Comparison of ENCODE assay signal across 8 cellular contexts in genomic region chr10:118423800-118424479, GRCh38.
A peak's percentile ranks its signal among the peaks of the same experiment; 100 is the strongest.
DNase-seq lines count a peak whose midpoint lies in the region; TF ChIP-seq lines count a peak whose summit lies in the region.

No MANE protein-coding gene starts in this region.

- H4K8ac ChIP-seq in H9 (replicated peaks; ENCODE audit: insufficient read length, low read depth, low read length): no peak overlapping the region

- H4K20me1 ChIP-seq in H9 (ENCODE audit: control insufficient read depth, insufficient read depth, insufficient read length) (no peaks in the 10 kb centered on the region), SK-N-SH (ENCODE audit: insufficient read depth) (no peaks in the 10 kb centered on the region)

- H3K4me3 Mint-ChIP-seq in H9 (no peak overlapping the region), progenitor cell of endocrine pancreas (ENCODE audit: low read depth) (no peak overlapping the region)
- H3K4me3 Mint-ChIP-seq in activated naive CD4-positive, alpha-beta T cell treated with anti-CD3 and anti-CD28 coated beads, Interleukin-2, amount 10 ng/mL, durations not matched to agents 7 days and 5 days: no peak overlapping the region

- WGBS in H9 (ENCODE audit: extremely low coverage, insufficient read length, low lambda C conversion rate): no CpG with 5 or more reads among the region's 15 CpGs
- WGBS in SK-N-SH (ENCODE audit: low lambda C conversion rate): 27% methylated on average over 15 of the region's 15 CpGs

- H3K79me2 ChIP-seq in H9 (ENCODE audit: insufficient read depth, low read length) (no peaks in the 10 kb centered on the region), SK-N-SH (ENCODE audit: insufficient read depth) (no peaks in the 10 kb centered on the region)

- no peaks in the 10 kb centered on the region for H3K36me3 Mint-ChIP-seq in H9 (ENCODE audit: insufficient read depth in 1 of 3, low read depth in 3 of 3)
- H3K36me3 Mint-ChIP-seq in activated naive CD4-positive, alpha-beta T cell treated with anti-CD3 and anti-CD28 coated beads, Interleukin-2, amount 10 ng/mL, durations not matched to agents 7 days and 5 days: no peaks in the 10 kb centered on the region
- H3K36me3 Mint-ChIP-seq in progenitor cell of endocrine pancreas (ENCODE audit: insufficient read depth): no peaks in the 10 kb centered on the region

- H3K27me3 Mint-ChIP-seq in H9 (ENCODE audit: low read depth): peaks cover 2% of the 10 kb centered on the region; the same call in 1 of the 2 replicates
- H3K27me3 Mint-ChIP-seq in activated naive CD4-positive, alpha-beta T cell treated with anti-CD3 and anti-CD28 coated beads, Interleukin-2, amount 10 ng/mL, durations not matched to agents 7 days and 5 days: peaks cover 4% of the 10 kb centered on the region
- peaks cover 34% of the 10 kb centered on the region for H3K27me3 Mint-ChIP-seq in progenitor cell of endocrine pancreas

- no peak overlapping the region for H3K4me2 ChIP-seq in H9 (ENCODE audit: insufficient read depth, insufficient read length, low read length)
- no peak overlapping the region for H3K4me2 ChIP-seq in SK-N-SH

- H3K18ac ChIP-seq in H9 (ENCODE audit: insufficient read length, low read depth, low read length): no peak overlapping the region

- H3K4me1 ChIP-seq in H9 (ENCODE audit: insufficient read depth, low read length) (no peaks in the 10 kb centered on the region), SK-N-SH (ENCODE audit: control insufficient read depth in 1 of 2, insufficient read depth in 2 of 2, low read depth in 1 of 2, low read length in 1 of 2) (no peaks in the 10 kb centered on the region; a peak in 1 of 4 replicates)

- no peaks in the 10 kb centered on the region for H3F3A ChIP-seq in SK-N-SH (replicated peaks; ENCODE audit: insufficient read depth)

- H3K9ac ChIP-seq in H9 (ENCODE audit: extremely low read depth, insufficient read length, low read length) (no peak overlapping the region), SK-N-SH (no peak overlapping the region)

- H3K27ac Mint-ChIP-seq in H9 (no peak overlapping the region), progenitor cell of endocrine pancreas (peak overlapping the region; percentile 3)
- H3K27ac Mint-ChIP-seq in activated naive CD4-positive, alpha-beta T cell treated with anti-CD3 and anti-CD28 coated beads, Interleukin-2, amount 10 ng/mL, durations not matched to agents 7 days and 5 days: no peak overlapping the region

- H3K23ac ChIP-seq in H9 (ENCODE audit: insufficient read length, low read depth, low read length): no peak overlapping the region

- CTCF ChIA-PET in SK-N-SH (lab: Yijun Ruan, JAX): interaction anchor here (0.6 to 4.3 kb wide), 29 partner anchors 8 to 1475 kb away, joined by 3 to 20 read pairs (median 3); partner anchors contain the start of gene EMX2
- CTCF ChIA-PET in activated naive CD4-positive, alpha-beta T cell treated with anti-CD3 and anti-CD28 coated beads, Interleukin-2, amount 10 ng/mL, durations not matched to agents 7 days and 5 days (lab: Charles Lee): interaction anchor here (0.6 to 2.1 kb wide), 3 partner anchors 34 to 360 kb away, joined by 3 to 5 read pairs (median 3); no protein-coding TSS in a partner anchor

- H2BK20ac ChIP-seq in H9 (ENCODE audit: low read depth, low read length, poor library complexity, severe bottlenecking): no peak overlapping the region

- no peak overlapping the region for H2BK5ac ChIP-seq in H9 (ENCODE audit: insufficient read length, low read length)

- DNase-seq in GDM1 (lab: John Stamatoyannopoulos, UW): peak; percentile 49
- peak; percentile 93 for DNase-seq in H9
- peak; percentile 85 for DNase-seq in MV-4-11 (lab: John Stamatoyannopoulos, UW)
- peak; percentile 64 for DNase-seq in SK-N-SH
- DNase-seq in activated naive CD4-positive, alpha-beta T cell treated with anti-CD3 and anti-CD28 coated beads, Interleukin-2, amount 10 ng/mL, durations not matched to agents 7 days and 5 days: peak; percentile 82
- DNase-seq in head of caudate nucleus: peak; percentile 47 to 86 (median 72)
- DNase-seq in progenitor cell of endocrine pancreas (ENCODE audit: low spot score, unreplicated experiment): peak; percentile 80
- no peak for DNase-seq in cortex of kidney (lab: John Stamatoyannopoulos, UW)

- no peak overlapping the region for H2BK120ac ChIP-seq in H9 (ENCODE audit: low read depth, low read length, poor library complexity, severe bottlenecking)

- intact Hi-C loops in head of caudate nucleus (cut with DNase I): no loop called here

- H2BK15ac ChIP-seq in H9 (ENCODE audit: low read depth, low read length): no peak overlapping the region

- no peaks in the 10 kb centered on the region for H3K79me1 ChIP-seq in H9 (ENCODE audit: insufficient read depth, low read depth, low read length, poor library complexity, severe bottlenecking)

- H3K36me3 ChIP-seq in SK-N-SH (replicated peaks in 1 of 2; ENCODE audit: control insufficient read depth in 1 of 2, insufficient read depth in 2 of 2, low read length in 1 of 2): no peaks in the 10 kb centered on the region

- TF ChIP-seq EP300 in SK-N-SH (IDR thresholded peaks at IDR 0.05; ENCODE audit: borderline replicate concordance in 1 of 2, low read depth in 1 of 2, low read length in 1 of 2): no peak

- no peak overlapping the region for H2AK5ac ChIP-seq in H9 (ENCODE audit: insufficient read length, low read length)

- H4K91ac ChIP-seq in H9 (ENCODE audit: insufficient read length, low read depth, low read length): no peak overlapping the region

- no peaks in the 10 kb centered on the region for H3K23me2 ChIP-seq in H9 (ENCODE audit: insufficient read length, low read depth, low read length, poor library complexity, severe bottlenecking)

- H3K4ac ChIP-seq in H9 (ENCODE audit: low read depth, low read length): no peak overlapping the region

- no peak overlapping the region for H3K27ac ChIP-seq in H9 (ENCODE audit: insufficient read length, low read depth, low read length)
- H3K27ac ChIP-seq in SK-N-SH (ENCODE audit: low read depth in 2 of 2, low read length in 1 of 2): no peak overlapping the region

- no peak overlapping the region for H3T11ph ChIP-seq in H9 (ENCODE audit: low read length)

- no peak overlapping the region for H2BK12ac ChIP-seq in H9 (ENCODE audit: insufficient read length, low read depth, low read length)

- H3K9me3 Mint-ChIP-seq in H9 (peaks cover 0 to 2% of the 10 kb centered on the region in 2 experiments; a peak in 1 of 5 replicates), progenitor cell of endocrine pancreas (ENCODE audit: low read depth) (no peaks in the 10 kb centered on the region)
- H3K9me3 Mint-ChIP-seq in activated naive CD4-positive, alpha-beta T cell treated with anti-CD3 and anti-CD28 coated beads, Interleukin-2, amount 10 ng/mL, durations not matched to agents 7 days and 5 days: no peaks in the 10 kb centered on the region

- H3K9me3 ChIP-seq in H9 (ENCODE audit: control insufficient read depth, low read depth, low read length) (no peaks in the 10 kb centered on the region), SK-N-SH (no peaks in the 10 kb centered on the region)

- H3K14ac ChIP-seq in H9 (ENCODE audit: insufficient read depth, low read length): no peak overlapping the region

- POLR2A ChIA-PET in SK-N-SH (lab: Yijun Ruan, JAX): no interaction called here

- TF ChIP-seq CTCF in H9 (conservative IDR thresholded peaks at IDR 0.05) (peak; percentile 95), SK-N-SH (IDR thresholded peaks at IDR 0.05) (peak; percentile 74), progenitor cell of endocrine pancreas (IDR thresholded peaks at IDR 0.05; ENCODE audit: unreplicated experiment) (peak; percentile 93)

- no peaks in the 10 kb centered on the region for H3K9me2 ChIP-seq in SK-N-SH

- H3K27me3 ChIP-seq in H9 (ENCODE audit: insufficient read depth, low read length) (no peaks in the 10 kb centered on the region), SK-N-SH (ENCODE audit: insufficient read depth) (no peaks in the 10 kb centered on the region; the same call in 1 of the 2 replicates)

- no peak overlapping the region for H3K56ac ChIP-seq in H9 (ENCODE audit: insufficient read length, low read depth, low read length)

- peak; percentile 81 for TF ChIP-seq RAD21 in SK-N-SH (IDR thresholded peaks at IDR 0.05; ENCODE audit: low read length)

- H3K4me1 Mint-ChIP-seq in H9: peaks cover 3% of the 10 kb centered on the region in 2 experiments
- no peaks in the 10 kb centered on the region for H3K4me1 Mint-ChIP-seq in activated naive CD4-positive, alpha-beta T cell treated with anti-CD3 and anti-CD28 coated beads, Interleukin-2, amount 10 ng/mL, durations not matched to agents 7 days and 5 days
- no peaks in the 10 kb centered on the region for H3K4me1 Mint-ChIP-seq in progenitor cell of endocrine pancreas (ENCODE audit: low read depth)

- H2AFZ ChIP-seq in H9 (ENCODE audit: low read length) (no peak overlapping the region), SK-N-SH (ENCODE audit: low read depth) (no peak overlapping the region)

- H4K5ac ChIP-seq in H9 (ENCODE audit: insufficient read length, low read depth, low read length): no peak overlapping the region

- H3K4me3 ChIP-seq in SK-N-SH (ENCODE audit: low read depth in 2 of 2, low read length in 1 of 2): peak overlapping the region in 1 of 2 experiments; percentile 52; a peak in 1 of 4 replicates

TF ChIP-seq in SK-N-SH, 30 proteins besides CTCF, POLR2A, EP300 and RAD21:
- TF ChIP-seq JUND (IDR thresholded peaks at IDR 0.05) (no peak), SMC3 (IDR thresholded peaks at IDR 0.05; ENCODE audit: low read depth, low read length) (peak; percentile 74)
